9 cellular contexts compared by ENCODE assay signal in the genomic region with DNA sequence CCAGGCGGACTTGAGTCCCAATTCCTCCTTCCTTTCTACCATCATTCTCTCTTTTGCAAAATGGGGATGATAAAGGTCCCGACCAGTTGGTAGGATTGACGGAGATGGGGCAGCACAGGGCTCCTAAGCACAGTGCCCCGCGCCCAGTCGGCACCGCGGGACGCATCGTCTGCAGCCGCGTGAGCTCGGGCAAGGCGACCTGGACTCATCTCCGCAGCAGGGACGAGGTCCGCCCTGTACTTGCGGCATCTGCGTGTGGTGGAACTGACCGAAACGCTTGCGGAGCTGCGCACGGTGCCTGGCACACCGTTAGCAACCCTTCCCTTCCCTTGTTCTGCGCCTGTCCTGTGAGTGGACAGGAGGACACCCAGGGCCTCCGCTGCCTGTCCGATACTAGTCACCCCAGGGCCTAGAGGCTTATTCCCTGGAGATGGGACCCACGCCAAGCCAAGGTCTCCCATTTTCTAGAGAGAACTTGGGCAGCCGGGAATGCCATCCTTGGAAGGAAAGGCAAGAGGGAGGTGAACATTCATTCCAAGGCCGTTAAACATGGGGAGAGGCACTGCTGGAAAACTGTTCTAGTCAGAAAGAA.
DNase-seq lines count a peak whose midpoint lies in the region; ATAC-seq and TF ChIP-seq lines count a peak whose summit lies in the region.
"Had no signal": no experiment of that assay in that cellular context is flagged by ENCODE, and none has a peak within 500 bp of the region (broad histone marks: within the 10 kb centered on the region; RNA-seq: fewer than 3 reads in every experiment).

No MANE protein-coding gene starts in this region.

- H3K27me3 Mint-ChIP-seq in CD4-positive, CD25-positive, alpha-beta regulatory T cell = peaks cover 59% of the 10 kb centered on the region
- H3K27me3 Mint-ChIP-seq in IgD-negative memory B cell = peaks cover 32% of the 10 kb centered on the region

- peaks cover 23% of the 10 kb centered on the region for H3K27me3 ChIP-seq in CD4-positive, CD25-positive, alpha-beta regulatory T cell (ENCODE audit: control insufficient read depth, insufficient read depth, low read length)
- H3K27me3 ChIP-seq in neuron (ENCODE audit: insufficient read depth, low read length) = peaks cover 25% of the 10 kb centered on the region

- no peak for TF ChIP-seq CTCF in fibroblast of pulmonary artery (IDR thresholded peaks at IDR 0.05; ENCODE audit: low read length, missing control alignments)

- no peaks in the 10 kb centered on the region for H3K36me3 ChIP-seq in CD4-positive, CD25-positive, alpha-beta regulatory T cell (ENCODE audit: control insufficient read depth, insufficient read depth, low read length)
- no peaks in the 10 kb centered on the region for H3K36me3 ChIP-seq in neuron (ENCODE audit: insufficient read depth, low read length)

- no peak overlapping the region for H3K4me3 ChIP-seq in CD4-positive, CD25-positive, alpha-beta regulatory T cell (ENCODE audit: low read depth, low read length)
- H3K4me3 ChIP-seq in fibroblast of pulmonary artery (replicated peaks; ENCODE audit: low read depth, low read length) (peak overlapping the region; percentile 54), neuron (ENCODE audit: low read length) (peak overlapping the region; percentile 49)
- H3K4me3 ChIP-seq: mucosa of descending colon had no signal

- peak overlapping the region; percentile 69 for H2AFZ ChIP-seq in neuron (ENCODE audit: low read depth, low read length)

- no peak for DNase-seq in CD4-positive, CD25-positive, alpha-beta regulatory T cell
- DNase-seq in fibroblast of pulmonary artery (ENCODE audit: low read depth) = no peak
- DNase-seq in A172 (ENCODE audit: low spot score) = no peak
- no peak for DNase-seq in NCI-H1092 (lab: John Stamatoyannopoulos, UW)

- no peak for ATAC-seq in CD4-positive, CD25-positive, alpha-beta regulatory T cell (ENCODE audit: low read depth in 2 of 2)
- ATAC-seq in HG03097 (IDR thresholded peaks at IDR 0.05; ENCODE audit: low FRiP score, unreplicated experiment) (no peak), HG03196 (IDR thresholded peaks at IDR 0.05; ENCODE audit: unreplicated experiment) (no peak)

- no peaks in the 10 kb centered on the region for H3K36me3 Mint-ChIP-seq in CD4-positive, CD25-positive, alpha-beta regulatory T cell
- H3K36me3 Mint-ChIP-seq in IgD-negative memory B cell = peaks cover 2% of the 10 kb centered on the region

- peaks cover 4 to 11% of the 10 kb centered on the region in 2 experiments for H3K9me3 ChIP-seq in CD4-positive, CD25-positive, alpha-beta regulatory T cell (ENCODE audit: control insufficient read depth in 2 of 2, low read length in 2 of 2)
- H3K9me3 ChIP-seq in neuron (ENCODE audit: low read length) = peaks cover 5% of the 10 kb centered on the region

- H3K4me3 Mint-ChIP-seq in CD4-positive, CD25-positive, alpha-beta regulatory T cell = peak overlapping the region in 3 of 4 donors; percentile 35 to 51 (median 46)
- H3K4me3 Mint-ChIP-seq in IgD-negative memory B cell = peak overlapping the region in 3 of 4 donors; percentile 54 to 76 (median 65)

- H3K27ac Mint-ChIP-seq in CD4-positive, CD25-positive, alpha-beta regulatory T cell = no peak overlapping the region
- no peak overlapping the region for H3K27ac Mint-ChIP-seq in IgD-negative memory B cell

- H3K4me1 Mint-ChIP-seq in CD4-positive, CD25-positive, alpha-beta regulatory T cell = peaks cover 0 to 9% (median 4%) of the 10 kb centered on the region in 4 donors
- peaks cover 0 to 4% (median 1%) of the 10 kb centered on the region in 3 donors for H3K4me1 Mint-ChIP-seq in IgD-negative memory B cell

- peaks cover 0 to 10% (median 5%) of the 10 kb centered on the region in 7 donors for H3K9me3 Mint-ChIP-seq in CD4-positive, CD25-positive, alpha-beta regulatory T cell
- H3K9me3 Mint-ChIP-seq in IgD-negative memory B cell = peaks cover 1 to 5% (median 4%) of the 10 kb centered on the region in 3 donors

- peaks cover 9% of the 10 kb centered on the region for H3K4me1 ChIP-seq in CD4-positive, CD25-positive, alpha-beta regulatory T cell (ENCODE audit: control insufficient read depth, insufficient read depth, low read length, poor library complexity, severe bottlenecking)
- H3K4me1 ChIP-seq in neuron (ENCODE audit: insufficient read depth, low read length) = peaks cover 13% of the 10 kb centered on the region

- no peak overlapping the region for H3K27ac ChIP-seq in CD4-positive, CD25-positive, alpha-beta regulatory T cell (ENCODE audit: insufficient read depth, low read length, poor library complexity, severe bottlenecking)
